ENCODE assay signal across 1 cellular context in the genomic region with DNA sequence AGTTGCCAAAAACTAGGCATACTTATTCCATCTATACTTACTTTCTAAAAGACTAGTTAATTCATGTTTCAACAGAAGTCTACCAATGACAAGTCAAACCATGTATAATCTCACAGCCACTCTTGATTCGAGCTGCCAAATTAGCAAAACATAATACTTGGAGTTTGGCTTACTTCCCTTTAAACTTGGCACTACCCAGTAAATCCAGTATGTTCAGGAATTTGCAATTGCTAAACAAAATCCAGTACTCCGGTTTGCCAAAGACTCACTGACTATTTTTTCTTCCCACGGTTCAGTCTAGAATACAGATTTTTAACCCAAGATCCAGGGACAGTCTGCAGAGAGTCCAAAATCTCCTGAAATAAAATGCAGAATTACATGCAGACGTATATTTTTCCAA.
TF ChIP-seq lines count a peak whose summit lies in the region.

No MANE protein-coding gene starts in this region.

TF ChIP-seq in IMR-90, 13 proteins besides CTCF, POLR2A, EP300 and RAD21:
- TF ChIP-seq NFE2L2 (IDR thresholded peaks at IDR 0.05; ENCODE audit: low read depth, low read length) (no peak), SMC3 (IDR thresholded peaks at IDR 0.05; ENCODE audit: low read depth, low read length) (no peak), CHD1 (IDR thresholded peaks at IDR 0.05; ENCODE audit: low read depth, low read length) (no peak), FOS (IDR thresholded peaks at IDR 0.05; ENCODE audit: low read depth, low read length) (no peak), CEBPB (IDR thresholded peaks at IDR 0.05; ENCODE audit: low read depth, low read length) (no peak), RCOR1 (IDR thresholded peaks at IDR 0.05; ENCODE audit: insufficient replicate concordance, low read length) (no peak), RFX5 (IDR thresholded peaks at IDR 0.05; ENCODE audit: low read depth, low read length) (no peak), MAZ (IDR thresholded peaks at IDR 0.05; ENCODE audit: borderline replicate concordance, low read depth, low read length) (no peak), MXI1 (IDR thresholded peaks at IDR 0.05; ENCODE audit: borderline replicate concordance, low read depth, low read length) (no peak), MAFK (IDR thresholded peaks at IDR 0.05; ENCODE audit: low read depth, low read length) (no peak), BHLHE40 (IDR thresholded peaks at IDR 0.05; ENCODE audit: low read depth, low read length) (no peak)
- TF ChIP-seq, protein P1, sequence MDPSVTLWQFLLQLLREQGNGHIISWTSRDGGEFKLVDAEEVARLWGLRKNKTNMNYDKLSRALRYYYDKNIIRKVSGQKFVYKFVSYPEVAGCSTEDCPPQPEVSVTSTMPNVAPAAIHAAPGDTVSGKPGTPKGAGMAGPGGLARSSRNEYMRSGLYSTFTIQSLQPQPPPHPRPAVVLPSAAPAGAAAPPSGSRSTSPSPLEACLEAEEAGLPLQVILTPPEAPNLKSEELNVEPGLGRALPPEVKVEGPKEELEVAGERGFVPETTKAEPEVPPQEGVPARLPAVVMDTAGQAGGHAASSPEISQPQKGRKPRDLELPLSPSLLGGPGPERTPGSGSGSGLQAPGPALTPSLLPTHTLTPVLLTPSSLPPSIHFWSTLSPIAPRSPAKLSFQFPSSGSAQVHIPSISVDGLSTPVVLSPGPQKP (IDR thresholded peaks at IDR 0.05; ENCODE audit: borderline replicate concordance, low read depth, low read length): no peak
- TF ChIP-seq, protein P2, sequence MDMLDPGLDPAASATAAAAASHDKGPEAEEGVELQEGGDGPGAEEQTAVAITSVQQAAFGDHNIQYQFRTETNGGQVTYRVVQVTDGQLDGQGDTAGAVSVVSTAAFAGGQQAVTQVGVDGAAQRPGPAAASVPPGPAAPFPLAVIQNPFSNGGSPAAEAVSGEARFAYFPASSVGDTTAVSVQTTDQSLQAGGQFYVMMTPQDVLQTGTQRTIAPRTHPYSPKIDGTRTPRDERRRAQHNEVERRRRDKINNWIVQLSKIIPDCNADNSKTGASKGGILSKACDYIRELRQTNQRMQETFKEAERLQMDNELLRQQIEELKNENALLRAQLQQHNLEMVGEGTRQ (IDR thresholded peaks at IDR 0.05; ENCODE audit: low read depth, low read length): no peak
